In the genomic region with DNA sequence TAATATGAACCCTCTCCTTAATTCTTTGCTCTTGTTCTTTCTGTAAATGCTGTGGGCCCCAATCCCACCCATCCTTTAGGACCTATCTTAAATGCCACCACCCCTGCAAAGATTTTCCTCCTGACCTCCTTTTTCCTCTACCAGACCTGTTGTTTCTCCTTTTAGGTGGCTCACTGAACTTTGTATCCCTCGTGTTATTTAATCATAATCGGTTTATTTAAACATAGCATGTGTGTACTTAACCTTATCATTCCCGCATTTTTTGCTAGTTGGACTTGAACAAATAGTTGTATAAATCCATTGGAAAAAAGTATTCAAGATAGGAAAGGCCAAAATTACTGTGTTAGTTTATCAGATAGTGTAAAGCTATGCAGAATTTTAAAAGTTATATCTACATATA, we compare ENCODE assay signal across 1 cellular context.
TF ChIP-seq lines count a peak whose summit lies in the region.

No MANE protein-coding gene starts in this region.

TF ChIP-seq in K562, 482 proteins besides CTCF, POLR2A, EP300 and RAD21 (continued from another document):
- TF ChIP-seq TRIM28 (IDR thresholded peaks at IDR 0.05) (no peak), PTBP1 (IDR thresholded peaks at IDR 0.05; ENCODE audit: low read depth, low read length) (no peak), ZNF408 (CRISPR knock-in tag; IDR thresholded peaks at IDR 0.05; ENCODE audit: low read depth) (no peak), XRCC5 (IDR thresholded peaks at IDR 0.05; ENCODE audit: low read depth, low read length) (no peak), SMC3 (conservative IDR thresholded peaks at IDR 0.05; ENCODE audit: insufficient read depth, low read depth, low read length) (no peak), ARNT (IDR thresholded peaks at IDR 0.05) (no peak), KDM5B (IDR thresholded peaks at IDR 0.05; ENCODE audit: insufficient replicate concordance, low read depth, low read length) (no peak), ZBTB1 (CRISPR knock-in tag; IDR thresholded peaks at IDR 0.05; ENCODE audit: borderline replicate concordance, low read depth) (no peak), RBM17 (IDR thresholded peaks at IDR 0.05; ENCODE audit: borderline replicate concordance, low read depth, low read length) (no peak), TCF7L2 (IDR thresholded peaks at IDR 0.05; ENCODE audit: low read depth, low read length) (no peak)
- TF ChIP-seq, protein P1, sequence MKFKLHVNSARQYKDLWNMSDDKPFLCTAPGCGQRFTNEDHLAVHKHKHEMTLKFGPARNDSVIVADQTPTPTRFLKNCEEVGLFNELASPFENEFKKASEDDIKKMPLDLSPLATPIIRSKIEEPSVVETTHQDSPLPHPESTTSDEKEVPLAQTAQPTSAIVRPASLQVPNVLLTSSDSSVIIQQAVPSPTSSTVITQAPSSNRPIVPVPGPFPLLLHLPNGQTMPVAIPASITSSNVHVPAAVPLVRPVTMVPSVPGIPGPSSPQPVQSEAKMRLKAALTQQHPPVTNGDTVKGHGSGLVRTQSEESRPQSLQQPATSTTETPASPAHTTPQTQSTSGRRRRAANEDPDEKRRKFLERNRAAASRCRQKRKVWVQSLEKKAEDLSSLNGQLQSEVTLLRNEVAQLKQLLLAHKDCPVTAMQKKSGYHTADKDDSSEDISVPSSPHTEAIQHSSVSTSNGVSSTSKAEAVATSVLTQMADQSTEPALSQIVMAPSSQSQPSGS (CRISPR knock-in tag; IDR thresholded peaks at IDR 0.05): no peak
- TF ChIP-seq, protein P2, sequence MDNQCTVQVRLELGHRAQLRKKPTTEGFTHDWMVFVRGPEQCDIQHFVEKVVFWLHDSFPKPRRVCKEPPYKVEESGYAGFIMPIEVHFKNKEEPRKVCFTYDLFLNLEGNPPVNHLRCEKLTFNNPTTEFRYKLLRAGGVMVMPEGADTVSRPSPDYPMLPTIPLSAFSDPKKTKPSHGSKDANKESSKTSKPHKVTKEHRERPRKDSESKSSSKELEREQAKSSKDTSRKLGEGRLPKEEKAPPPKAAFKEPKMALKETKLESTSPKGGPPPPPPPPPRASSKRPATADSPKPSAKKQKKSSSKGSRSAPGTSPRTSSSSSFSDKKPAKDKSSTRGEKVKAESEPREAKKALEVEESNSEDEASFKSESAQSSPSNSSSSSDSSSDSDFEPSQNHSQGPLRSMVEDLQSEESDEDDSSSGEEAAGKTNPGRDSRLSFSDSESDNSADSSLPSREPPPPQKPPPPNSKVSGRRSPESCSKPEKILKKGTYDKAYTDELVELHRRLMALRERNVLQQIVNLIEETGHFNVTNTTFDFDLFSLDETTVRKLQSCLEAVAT (IDR thresholded peaks at IDR 0.05): no peak
